Comparison of ENCODE assay signal across 8 cellular contexts in the genomic region with DNA sequence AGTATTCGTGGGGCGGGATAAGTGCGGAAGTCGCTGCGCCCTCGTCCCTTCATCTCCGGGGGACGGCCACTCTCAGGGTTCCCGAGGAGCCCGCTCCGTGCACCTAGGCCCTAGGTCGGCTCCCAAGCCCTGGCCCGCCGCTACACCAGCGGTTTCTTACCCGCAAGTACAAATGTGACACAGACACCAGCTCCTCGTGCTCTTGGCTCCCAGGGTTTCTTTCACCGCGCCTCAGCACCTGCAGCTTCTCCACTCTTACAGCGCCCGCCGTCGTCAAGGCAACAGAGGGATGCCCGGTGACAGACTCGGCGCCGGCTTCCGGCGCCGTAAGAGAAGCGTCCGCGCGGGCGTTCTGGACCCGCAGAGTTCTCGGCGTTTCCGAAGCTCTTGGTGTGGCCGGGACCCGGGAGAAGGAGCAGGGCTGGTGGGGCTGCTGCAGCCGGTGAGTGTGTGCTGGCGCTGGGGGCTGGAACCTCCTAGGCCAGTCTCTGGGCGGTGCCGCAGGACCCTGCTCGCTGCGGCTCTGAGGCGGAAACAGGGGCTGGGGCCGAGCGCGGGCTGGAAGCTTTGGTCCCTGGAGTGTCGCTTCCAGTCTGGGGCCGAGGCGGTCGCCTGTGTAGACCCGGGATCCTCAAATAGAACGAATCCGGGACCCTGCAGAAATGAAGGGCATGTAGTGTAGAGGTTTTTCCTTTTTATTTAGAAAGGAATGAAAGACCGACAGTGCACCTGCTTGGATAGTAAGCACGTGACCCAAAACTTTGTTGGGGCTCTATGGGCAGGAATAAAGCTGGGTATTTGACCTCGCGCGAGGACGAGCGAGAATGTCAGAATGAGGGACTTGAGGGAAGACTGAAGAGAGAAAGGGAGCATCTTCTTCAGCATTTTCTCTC.
DNase-seq lines count a peak whose midpoint lies in the region; ATAC-seq and TF ChIP-seq lines count a peak whose summit lies in the region.

No MANE protein-coding gene starts in this region.

- no peak overlapping the region; a peak in 1 of 22 replicates for H3K27ac ChIP-seq in BLaER1 treated with 17β-estradiol and CSF1 and Interleukin-3, amounts not matched to agents 10 nM and 100 nM
- no peak overlapping the region for H3K27ac ChIP-seq in WERI-Rb-1
- no peak overlapping the region for H3K27ac ChIP-seq in right lobe of liver

- peak overlapping the region; percentile 51 to 74 (median 64) for H3K4me3 ChIP-seq in BLaER1 treated with 17β-estradiol and CSF1 and Interleukin-3, amounts not matched to agents 10 nM and 100 nM
- H3K4me3 ChIP-seq in WERI-Rb-1 (ENCODE audit: low read depth, low read length), result peak overlapping the region; percentile 60
- peak overlapping the region in 2 of 3 donors; percentile 9 to 33 for H3K4me3 ChIP-seq in right lobe of liver

- H3K4me1 ChIP-seq in BLaER1 treated with 17β-estradiol and CSF1 and Interleukin-3, amounts not matched to agents 10 nM and 100 nM, result peaks cover 0 to 11% (median 8%) of the 10 kb centered on the region in 10 experiments; a peak in 11 of 20 replicates
- no peaks in the 10 kb centered on the region for H3K4me1 ChIP-seq in right lobe of liver

- no peaks in the 10 kb centered on the region for H3K9me3 ChIP-seq in BLaER1 treated with 17β-estradiol and CSF1 and Interleukin-3, amounts not matched to agents 10 nM and 100 nM (replicated peaks in 1 of 11)
- H3K9me3 ChIP-seq in WERI-Rb-1 (ENCODE audit: severe bottlenecking), result no peaks in the 10 kb centered on the region
- H3K9me3 ChIP-seq in right lobe of liver, result no peaks in the 10 kb centered on the region

- intact Hi-C loops in right lobe of liver (cut with DNase I), result no loop called here

- H3K36me3 ChIP-seq in BLaER1 treated with 17β-estradiol and CSF1 and Interleukin-3, amounts not matched to agents 10 nM and 100 nM, result no peaks in the 10 kb centered on the region
- no peaks in the 10 kb centered on the region for H3K36me3 ChIP-seq in WERI-Rb-1
- H3K36me3 ChIP-seq in right lobe of liver, result no peaks in the 10 kb centered on the region

- ATAC-seq in right lobe of liver, result peak; percentile 42 to 57 (median 52)

- H3K9ac ChIP-seq in BLaER1 treated with 17β-estradiol and CSF1 and Interleukin-3, amounts not matched to agents 10 nM and 100 nM, result peak overlapping the region; percentile 45 to 69 (median 58); a peak in 19 of 22 replicates

- in situ Hi-C loops in KBM-7 (cut with MboI; ENCODE audit: low pct_unique_long_range_greater_than_20kb, low sequenced_read_pairs), result no loop called here

- H3K27me3 ChIP-seq in BLaER1 treated with 17β-estradiol and CSF1 and Interleukin-3, amounts not matched to agents 10 nM and 100 nM, result peaks cover 0 to 20% (median 12%) of the 10 kb centered on the region in 11 experiments; a peak in 18 of 22 replicates
- no peaks in the 10 kb centered on the region for H3K27me3 ChIP-seq in WERI-Rb-1 (ENCODE audit: insufficient read depth, low read depth, severe bottlenecking)
- H3K27me3 ChIP-seq in right lobe of liver, result no peaks in the 10 kb centered on the region

- peak; percentile 44 for DNase-seq in GM20000 (ENCODE audit: low spot score)
- peak; percentile 25 for DNase-seq in KBM-7
- peak; percentile 71 for DNase-seq in WERI-Rb-1
- peak; percentile 44 for DNase-seq in cerebellar cortex (ENCODE audit: low spot score)
- peak; percentile 21 to 56 (median 40) for DNase-seq in right lobe of liver
- DNase-seq in stimulated activated CD4-positive, alpha-beta T cell treated with anti-CD3 and anti-CD28 coated beads, Interleukin-4, amount 100 ng/mL, for 24 hours, result peak; percentile 37
- DNase-seq in H4 (ENCODE audit: low spot score), result no peak

- peak overlapping the region; percentile 85 to 95 (median 93) for H3K4me2 ChIP-seq in BLaER1 treated with 17β-estradiol and CSF1 and Interleukin-3, amounts not matched to agents 10 nM and 100 nM

- WGBS in right lobe of liver (ENCODE audit: insufficient coverage, low coverage, low lambda C conversion rate, missing lambda C conversion rate), result 1% methylated on average over 42 of the region's 65 CpGs

- no peak for TF ChIP-seq POLR2A in right lobe of liver (IDR thresholded peaks at IDR 0.05)

- TF ChIP-seq CTCF in GM20000 (IDR thresholded peaks at IDR 0.05; ENCODE audit: extremely low read depth, missing control alignments) (no peak), WERI-Rb-1 (IDR thresholded peaks at IDR 0.05; ENCODE audit: low read depth, low read length) (no peak), right lobe of liver (IDR thresholded peaks at IDR 0.05) (no peak)

- H4K20me1 ChIP-seq in BLaER1 treated with 17β-estradiol and CSF1 and Interleukin-3, amounts not matched to agents 10 nM and 100 nM, result no peaks in the 10 kb centered on the region
